10 cellular contexts compared by ENCODE assay signal in genomic region chr12:121144416-121144914, GRCh38. TPM values are rescaled to one million over a fixed set of nuclear protein-coding genes. Genes with fewer than 3 reads are reported as not detected.
DNase-seq lines count a peak whose midpoint lies in the region; ATAC-seq and TF ChIP-seq lines count a peak whose summit lies in the region.
"Had no signal": no experiment of that assay in that cellular context is flagged by ENCODE, and none has a peak within 500 bp of the region (broad histone marks: within the 10 kb centered on the region; RNA-seq: fewer than 3 reads in every experiment).

No MANE protein-coding gene starts in this region.

- ATAC-seq in stimulated activated effector memory CD8-positive, alpha-beta T cell treated with anti-CD3 and anti-CD28 coated beads, Interleukin-12 subunit alpha, Interleukin-12 subunit beta, amount 100 ng/mL, for 72 hours = peak; percentile 82

- H3K27ac Mint-ChIP-seq in activated CD4-positive, alpha-beta T cell treated with anti-CD3 and anti-CD28 coated beads, Interleukin-2, amount 10 ng/mL, durations not matched to agents 24 days and 14 days = peak overlapping the region; percentile 86
- peak overlapping the region; percentile 87 for H3K27ac Mint-ChIP-seq in stimulated activated effector memory CD8-positive, alpha-beta T cell treated with anti-CD3 and anti-CD28 coated beads, Interleukin-12 subunit alpha, Interleukin-12 subunit beta, amount 100 ng/mL, for 72 hours

- H3K9me3 ChIP-seq in esophagus (ENCODE audit: control insufficient read depth in 2 of 2, insufficient read depth in 1 of 2, low read depth in 1 of 2, low read length in 1 of 2) = no peaks in the 10 kb centered on the region
- H3K9me3 ChIP-seq: vagina had no signal

- peak overlapping the region; percentile 52 for H3K4me3 Mint-ChIP-seq in activated CD4-positive, alpha-beta T cell treated with anti-CD3 and anti-CD28 coated beads, Interleukin-2, amount 10 ng/mL, durations not matched to agents 24 days and 14 days
- peak overlapping the region; percentile 55 for H3K4me3 Mint-ChIP-seq in stimulated activated effector memory CD8-positive, alpha-beta T cell treated with anti-CD3 and anti-CD28 coated beads, Interleukin-12 subunit alpha, Interleukin-12 subunit beta, amount 100 ng/mL, for 72 hours

- TF ChIP-seq CTCF in RWPE1 (conservative IDR thresholded peaks at IDR 0.05; ENCODE audit: low read depth) = no peak
- TF ChIP-seq CTCF in GM10248 (IDR thresholded peaks at IDR 0.05; ENCODE audit: control extremely low read depth, extremely low read depth, low read depth, missing control alignments) = no peak

- H3K27me3 Mint-ChIP-seq in activated CD4-positive, alpha-beta T cell treated with anti-CD3 and anti-CD28 coated beads, Interleukin-2, amount 10 ng/mL, durations not matched to agents 24 days and 14 days = no peaks in the 10 kb centered on the region

- H3K9me3 Mint-ChIP-seq in activated CD4-positive, alpha-beta T cell treated with anti-CD3 and anti-CD28 coated beads, Interleukin-2, amount 10 ng/mL, durations not matched to agents 24 days and 14 days = peaks cover 13% of the 10 kb centered on the region
- H3K9me3 Mint-ChIP-seq in stimulated activated effector memory CD8-positive, alpha-beta T cell treated with anti-CD3 and anti-CD28 coated beads, Interleukin-12 subunit alpha, Interleukin-12 subunit beta, amount 100 ng/mL, for 72 hours = peaks cover 4% of the 10 kb centered on the region

- POLR2A ChIA-PET in RWPE1 (lab: Yijun Ruan, JAX; ENCODE audit: low non-redundant PET) = no interaction called here
- POLR2A ChIA-PET in GM10248 (lab: Yijun Ruan, JAX) = no interaction called here

- intact Hi-C loops in activated CD4-positive, alpha-beta T cell treated with anti-CD3 and anti-CD28 coated beads, Interleukin-2, amount 10 ng/mL, durations not matched to agents 24 days and 14 days (cut with micrococcal nuclease) = loop anchor here (1.0 to 5.0 kb wide), 2 partner anchors 11 to 68 kb away; partner anchors contain the start of gene P2RX4

- H3K4me3 ChIP-seq in esophagus (ENCODE audit: low read depth in 1 of 2, low read length in 2 of 2) = no peak overlapping the region
- H3K4me3 ChIP-seq: vagina had no signal

- no peaks in the 10 kb centered on the region for H3K27me3 ChIP-seq in esophagus (ENCODE audit: control insufficient read depth in 1 of 2, insufficient read depth in 2 of 2, low read length in 2 of 2)
- H3K27me3 ChIP-seq: vagina had no signal

- peaks cover 40% of the 10 kb centered on the region for H3K36me3 Mint-ChIP-seq in activated CD4-positive, alpha-beta T cell treated with anti-CD3 and anti-CD28 coated beads, Interleukin-2, amount 10 ng/mL, durations not matched to agents 24 days and 14 days (ENCODE audit: low read depth)
- no peaks in the 10 kb centered on the region for H3K36me3 Mint-ChIP-seq in stimulated activated effector memory CD8-positive, alpha-beta T cell treated with anti-CD3 and anti-CD28 coated beads, Interleukin-12 subunit alpha, Interleukin-12 subunit beta, amount 100 ng/mL, for 72 hours

- CTCF ChIA-PET in RWPE1 (lab: Yijun Ruan, JAX) (no interaction called here), GM10248 (lab: Yijun Ruan, JAX) (no interaction called here)

- no peak for DNase-seq in activated CD4-positive, alpha-beta T cell treated with anti-CD3 and anti-CD28 coated beads, Interleukin-2, amount 10 ng/mL, durations not matched to agents 24 days and 14 days
- no peak for DNase-seq in activated CD4-positive, alpha-beta T cell treated with anti-CD3 and anti-CD28 coated beads, Interleukin-2, amount 50 U/mL, for 1 hour
- DNase-seq in RWPE1 (ENCODE audit: low spot score) = peak; percentile 18
- no peak for DNase-seq in stimulated activated effector memory CD8-positive, alpha-beta T cell treated with anti-CD3 and anti-CD28 coated beads, Interleukin-12 subunit alpha, Interleukin-12 subunit beta, amount 100 ng/mL, for 72 hours (ENCODE audit: low spot score in 2 of 2)
- no peak for DNase-seq in middle frontal gyrus (ENCODE audit: extremely low spot score, low spot score)
- DNase-seq in GM10248 (ENCODE audit: extremely low spot score) = no peak
- DNase-seq in NCI-H1417 treated with DMSO at 0.1 percent for 48 hours (lab: John Stamatoyannopoulos, UW) = no peak
- DNase-seq: activated effector memory CD4-positive, alpha-beta T cell treated with Interleukin-2 at 50 U/mL for 16 hours had no signal

- peaks cover 28% of the 10 kb centered on the region for H3K4me1 Mint-ChIP-seq in activated CD4-positive, alpha-beta T cell treated with anti-CD3 and anti-CD28 coated beads, Interleukin-2, amount 10 ng/mL, durations not matched to agents 24 days and 14 days
- peaks cover 31% of the 10 kb centered on the region for H3K4me1 Mint-ChIP-seq in stimulated activated effector memory CD8-positive, alpha-beta T cell treated with anti-CD3 and anti-CD28 coated beads, Interleukin-12 subunit alpha, Interleukin-12 subunit beta, amount 100 ng/mL, for 72 hours

- H3K4me1 ChIP-seq in esophagus (ENCODE audit: control insufficient read depth in 2 of 2, insufficient read depth in 2 of 2, low read length in 1 of 2) = no peaks in the 10 kb centered on the region
- H3K4me1 ChIP-seq: vagina had no signal

- 67 to 71% methylated on average over 3 of the region's 3 CpGs for WGBS in esophagus, 2 donors

- H3K36me3 ChIP-seq in esophagus (ENCODE audit: control insufficient read depth in 2 of 2, insufficient read depth in 2 of 2, low read length in 1 of 2) = no peaks in the 10 kb centered on the region
- H3K36me3 ChIP-seq: vagina had no signal

- peak overlapping the region; percentile 76 for H3K27ac ChIP-seq in RWPE1
- peak overlapping the region; percentile 53 to 65 for H3K27ac ChIP-seq in esophagus (ENCODE audit: low read depth in 2 of 2, low read length in 1 of 2)
- H3K27ac ChIP-seq: vagina had no signal

RNA-seq across cellular contexts. Expression of gene P2RX7, which starts 11.8 kb away (rescaled TPM):
- 6.2 and 7.0 TPM in 2 replicates for total RNA-seq in activated CD4-positive, alpha-beta T cell treated with anti-CD3 and anti-CD28 coated beads, Interleukin-2, amount 10 ng/mL, durations not matched to agents 24 days and 14 days
- polyA plus RNA-seq in esophagus = 1 to 10 TPM; 1.2 to 2.5 TPM
